In the genomic region with DNA sequence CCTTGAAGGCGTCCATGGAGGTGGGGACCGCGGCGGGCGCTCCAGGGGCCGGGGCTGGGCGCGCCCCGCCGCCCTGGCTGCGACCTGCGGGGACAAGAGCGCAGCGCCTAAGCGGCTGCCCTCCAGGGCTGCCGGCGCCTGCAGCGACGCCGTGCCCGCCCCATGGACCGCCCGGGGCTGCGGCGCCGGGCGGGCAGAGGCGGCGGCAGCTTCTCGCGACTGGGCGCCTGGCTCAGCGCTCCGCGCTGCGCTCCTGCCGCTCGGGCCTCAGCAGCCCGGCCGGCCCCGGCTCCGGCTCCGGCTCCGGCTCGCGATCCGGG, we compare ENCODE assay signal across 7 cellular contexts. TPM values are rescaled to one million over a fixed set of nuclear protein-coding genes. Genes with fewer than 3 reads are reported as not detected.
A peak's percentile ranks its signal among the peaks of the same experiment; 100 is the strongest.
DNase-seq lines count a peak whose midpoint lies in the region; ATAC-seq and TF ChIP-seq lines count a peak whose summit lies in the region.

No MANE protein-coding gene starts in this region.

- no peaks in the 10 kb centered on the region for H3K36me3 ChIP-seq in spleen

- peaks cover 0 to 7% (median 0%) of the 10 kb centered on the region in 8 donors for H3K9me3 ChIP-seq in spleen

- H3K4me3 ChIP-seq in spleen, result peak overlapping the region; percentile 9 to 67 (median 42)

- CTCF ChIA-PET in RWPE1 (lab: Yijun Ruan, JAX), result interaction anchor here (0.6 to 3.7 kb wide), 5 partner anchors 14 to 158 kb away, joined by 3 to 32 read pairs (median 6); a partner anchor contains a TSS

- POLR2A ChIA-PET in RWPE1 (lab: Yijun Ruan, JAX; ENCODE audit: low non-redundant PET), result interaction anchor here (0.5 kb wide), 1 partner anchor 194 kb away, joined by 3 read pairs; no protein-coding TSS in a partner anchor

- H3K27ac ChIP-seq in RWPE1 (peak overlapping the region; percentile 99), spleen (no peak overlapping the region)

- DNase-seq in RWPE1 (ENCODE audit: low spot score) (no peak), glomerular visceral epithelial cell (ENCODE audit: extremely low spot score) (peak; percentile 16), spleen (no peak), Ammon's horn (ENCODE audit: low spot score) (no peak), NCI-H226 (no peak), NAMALWA (ENCODE audit: low spot score) (no peak)

- H3K27me3 ChIP-seq in spleen (replicated peaks in 1 of 7), result peaks cover 27 to 100% (median 100%) of the 10 kb centered on the region in 7 donors

- peaks cover 27 to 67% (median 51%) of the 10 kb centered on the region in 6 donors for H3K4me1 ChIP-seq in spleen

- 1 to 10% (median 1%) methylated on average over 6 to 47 of the region's 47 CpGs; no CpG with 5 or more reads in 1 of the 5 donors for WGBS in spleen, 5 donors

- ATAC-seq in GM18909 (IDR thresholded peaks at IDR 0.05; ENCODE audit: poor library complexity, unreplicated experiment), result peak; percentile 39

- intact Hi-C loops in spleen (cut with DNase I; ENCODE audit: low total_unique reads), result no loop called here

- TF ChIP-seq POLR2A in spleen (IDR thresholded peaks at IDR 0.05), result no peak

- TF ChIP-seq CTCF in RWPE1 (conservative IDR thresholded peaks at IDR 0.05; ENCODE audit: low read depth) (no peak), spleen (IDR thresholded peaks at IDR 0.05 in 8 of 11, conservative IDR thresholded peaks at IDR 0.05 in 3 of 11) (no peak)

RNA-seq across cellular contexts. Expression of a gene that starts 0.2 kb away (rescaled TPM):
- under 1 TPM in 1 of 7 donors, not detected in 6; 0.98 TPM for total RNA-seq in spleen
- polyA plus RNA-seq in spleen, result under 1 TPM; 0.04 to 0.38 (median 0.09) TPM
